In genomic region chr1:107277022-107277421, GRCh38 we compare ENCODE assay signal across 8 cellular contexts.
A peak's percentile ranks its signal among the peaks of the same experiment; 100 is the strongest.
DNase-seq lines count a peak whose midpoint lies in the region; ATAC-seq and TF ChIP-seq lines count a peak whose summit lies in the region.

No MANE protein-coding gene starts in this region.

- intact Hi-C loops in colonic mucosa (cut with DNase I), result loop anchor here (5.0 to 10.0 kb wide), 3 partner anchors 148 to 475 kb away; no protein-coding TSS in a partner anchor

- TF ChIP-seq CTCF in AG10803 (conservative IDR thresholded peaks at IDR 0.05; ENCODE audit: low read length) (peak; percentile 89), colonic mucosa (IDR thresholded peaks at IDR 0.05) (peak; percentile 29), mesothelial cell of epicardium (IDR thresholded peaks at IDR 0.05; ENCODE audit: unreplicated experiment) (peak; percentile 39)

- no peaks in the 10 kb centered on the region for H3K36me3 ChIP-seq in colonic mucosa

- H3K27ac Mint-ChIP-seq in mesothelial cell of epicardium, result no peak overlapping the region

- no peaks in the 10 kb centered on the region for H3K4me1 ChIP-seq in colonic mucosa

- H3K27me3 ChIP-seq in colonic mucosa, result no peaks in the 10 kb centered on the region

- H3K9me3 ChIP-seq in colonic mucosa, result no peaks in the 10 kb centered on the region

- no peaks in the 10 kb centered on the region for H3K27me3 Mint-ChIP-seq in mesothelial cell of epicardium (ENCODE audit: low read depth)

- H3K27ac ChIP-seq in colonic mucosa, result no peak overlapping the region

- no peaks in the 10 kb centered on the region for H3K36me3 Mint-ChIP-seq in mesothelial cell of epicardium

- H3K9me3 Mint-ChIP-seq in mesothelial cell of epicardium, result no peaks in the 10 kb centered on the region

- no peak overlapping the region for H3K4me3 Mint-ChIP-seq in mesothelial cell of epicardium

- peak; percentile 83 for DNase-seq in AG10803 (ENCODE audit: low read depth)
- peak; percentile 71 for DNase-seq in NCI-H748 (lab: John Stamatoyannopoulos, UW; ENCODE audit: unreplicated experiment)
- DNase-seq in colonic mucosa, result peak; percentile 41
- peak in 1 of 2 experiments; percentile 42 for DNase-seq in mesothelial cell of epicardium (ENCODE audit: low spot score in 2 of 2, unreplicated experiment in 2 of 2)
- DNase-seq in mesenteric fat pad (ENCODE audit: low spot score), result no peak
- DNase-seq in NK-92 (lab: John Stamatoyannopoulos, UW; ENCODE audit: unreplicated experiment), result no peak

- H3K4me1 Mint-ChIP-seq in mesothelial cell of epicardium, result peaks cover 5% of the 10 kb centered on the region

- H3K9ac ChIP-seq in colonic mucosa (ENCODE audit: low read depth in 2 of 2, low read length in 2 of 2), result no peak overlapping the region

- no peak overlapping the region for H3K4me3 ChIP-seq in AG10803 (ENCODE audit: low read length)
- H3K4me3 ChIP-seq in colonic mucosa, result no peak overlapping the region

- ATAC-seq in GM21723 (IDR thresholded peaks at IDR 0.05; ENCODE audit: unreplicated experiment), result peak; percentile 55
- no peak for ATAC-seq in GM19467 (IDR thresholded peaks at IDR 0.05; ENCODE audit: unreplicated experiment)

Comparison
In these comparisons a context has a peak if more than half of its experiments do, and no peak if none do; other contexts are left out.
1. DNase-seq: peak in AG10803 (single experiment), NCI-H748 (single experiment) and colonic mucosa (single experiment); none in mesenteric fat pad (single experiment) and NK-92 (single experiment).
2. CTCF ChIP-seq: peak in every context shown above with its lines; median percentile 89 in AG10803; 39 in mesothelial cell of epicardium; 29 in colonic mucosa.